In the genomic region with DNA sequence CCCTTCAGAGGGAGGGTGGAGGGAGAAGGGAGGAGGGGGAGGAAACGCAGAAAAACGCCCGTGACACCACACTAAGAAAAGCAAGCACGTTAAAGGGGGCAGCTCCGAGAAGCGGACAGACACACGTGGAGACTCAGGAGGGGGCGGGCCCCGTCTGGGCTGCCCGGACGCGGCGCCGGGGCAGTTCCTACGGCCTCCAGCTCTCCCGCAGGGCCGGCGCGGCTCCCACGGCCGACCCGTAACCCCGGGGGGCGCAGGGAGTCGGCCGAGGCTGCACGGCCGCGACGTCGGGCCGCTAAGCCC, we compare ENCODE assay signal across 8 cellular contexts. TPM values are rescaled to one million over a fixed set of nuclear protein-coding genes. Genes with fewer than 3 reads are reported as not detected.
A peak's percentile ranks its signal among the peaks of the same experiment; 100 is the strongest.
DNase-seq lines count a peak whose midpoint lies in the region; ATAC-seq and TF ChIP-seq lines count a peak whose summit lies in the region.

No MANE protein-coding gene starts in this region.

- peak; percentile 36 for ATAC-seq in GM21381 (IDR thresholded peaks at IDR 0.05; ENCODE audit: unreplicated experiment)
- ATAC-seq in HG03378 (IDR thresholded peaks at IDR 0.05; ENCODE audit: unreplicated experiment): no peak

- H3K9me3 ChIP-seq in BLaER1 (no peaks in the 10 kb centered on the region), trophoblast cell (ENCODE audit: insufficient read depth, low read depth, low read length) (no peaks in the 10 kb centered on the region)

- DNase-seq in KBM-7 (peak; percentile 42), activated T-cell treated with anti-CD3 and anti-CD28 coated beads for 4 hours (peak; percentile 42), fibroblast of mammary gland (ENCODE audit: low read depth) (no peak), trophoblast cell (no peak), T1000 (lab: John Stamatoyannopoulos, UW) (no peak)

- H4K20me1 ChIP-seq in BLaER1: peaks cover 49% of the 10 kb centered on the region

- H2AFZ ChIP-seq in trophoblast cell (ENCODE audit: insufficient read depth, low read length, poor library complexity): peak overlapping the region; percentile 72

- WGBS in trophoblast cell (ENCODE audit: extremely low coverage, insufficient coverage, insufficient read length): no CpG with 5 or more reads among the region's 32 CpGs

- H2AK5ac ChIP-seq in trophoblast cell (ENCODE audit: low read length): peak overlapping the region; percentile 20

- H3K4me3 ChIP-seq in BLaER1: peak overlapping the region; percentile 87
- H3K4me3 ChIP-seq in fibroblast of mammary gland (ENCODE audit: control insufficient read depth, low read depth, low read length): peak overlapping the region; percentile 78
- peak overlapping the region; percentile 87 for H3K4me3 ChIP-seq in trophoblast cell (ENCODE audit: low read depth, low read length)

- H4K8ac ChIP-seq in trophoblast cell (ENCODE audit: low read depth, low read length): peak overlapping the region; percentile 95

- no peak overlapping the region for H3K23ac ChIP-seq in trophoblast cell (ENCODE audit: low read length)

- H2BK5ac ChIP-seq in trophoblast cell (ENCODE audit: low read depth, low read length, poor library complexity): no peak overlapping the region

- H3K36me3 ChIP-seq in BLaER1 (peaks cover 40% of the 10 kb centered on the region), trophoblast cell (ENCODE audit: control insufficient read depth in 1 of 2, insufficient read depth in 2 of 2, low read length in 2 of 2) (peaks cover 7 to 8% of the 10 kb centered on the region in 2 experiments)

- TF ChIP-seq CTCF in fibroblast of mammary gland (conservative IDR thresholded peaks at IDR 0.05; ENCODE audit: control insufficient read depth, insufficient read depth, low read depth, low read length): no peak

- no peak overlapping the region for H2BK120ac ChIP-seq in trophoblast cell (ENCODE audit: insufficient read depth, low read length, poor library complexity)

- H3K79me2 ChIP-seq in trophoblast cell (ENCODE audit: control insufficient read depth, insufficient read depth, low read length, poor library complexity): peaks cover 14% of the 10 kb centered on the region

- H2BK12ac ChIP-seq in trophoblast cell (ENCODE audit: low read length): no peak overlapping the region

- in situ Hi-C loops in KBM-7 (cut with MboI; ENCODE audit: low pct_unique_long_range_greater_than_20kb, low sequenced_read_pairs): no loop called here

- H4K91ac ChIP-seq in trophoblast cell (ENCODE audit: low read depth, low read length): peak overlapping the region; percentile 30

- peak overlapping the region; percentile 18 for H3K18ac ChIP-seq in trophoblast cell (ENCODE audit: low read length)

- H3K4me1 ChIP-seq in BLaER1 (peaks cover 50% of the 10 kb centered on the region), trophoblast cell (ENCODE audit: control insufficient read depth in 1 of 2, insufficient read depth in 2 of 2, low read length in 2 of 2) (peaks cover 4 to 9% of the 10 kb centered on the region in 2 experiments)

- H3K4me2 ChIP-seq in BLaER1 (peak overlapping the region; percentile 100), trophoblast cell (ENCODE audit: low read length) (peak overlapping the region; percentile 94)

- H3K9ac ChIP-seq in BLaER1 (peak overlapping the region; percentile 92), trophoblast cell (ENCODE audit: low read length) (peak overlapping the region; percentile 75)

- H3K4ac ChIP-seq in trophoblast cell (ENCODE audit: low read depth, low read length): peak overlapping the region; percentile 73

- H3K27me3 ChIP-seq in BLaER1: no peaks in the 10 kb centered on the region
- no peaks in the 10 kb centered on the region for H3K27me3 ChIP-seq in trophoblast cell (ENCODE audit: insufficient read depth, low read length)

- peaks cover 8% of the 10 kb centered on the region for H3K79me1 ChIP-seq in trophoblast cell (ENCODE audit: low read length)

- H3K27ac ChIP-seq in BLaER1 (peak overlapping the region; percentile 95), trophoblast cell (ENCODE audit: low read depth, low read length) (no peak overlapping the region)

- peak overlapping the region; percentile 39 for H4K12ac ChIP-seq in trophoblast cell (ENCODE audit: low read depth, low read length)

- H3K14ac ChIP-seq in trophoblast cell (ENCODE audit: low read length): peak overlapping the region; percentile 49

RNA-seq across cellular contexts. Expression of gene KLHDC4, which starts 0.4 kb away (rescaled TPM):
- 12.8 and 14.2 TPM in 2 replicates for polyA plus RNA-seq in trophoblast cell (2013)

Comparison
In these comparisons a context has a peak if more than half of its experiments do, and no peak if none do; other contexts are left out.
1. DNase-seq: peak in KBM-7 (single experiment) and activated T-cell treated with anti-CD3 and anti-CD28 coated beads for 4 hours (single experiment); none in fibroblast of mammary gland (single experiment), trophoblast cell (0 of 2) and T1000 (single experiment).
2. Peak in every context shown above with its lines, with median percentiles within 50 percentile points of each other: H3K4me3 ChIP-seq.